Comparison of ENCODE assay signal across 9 cellular contexts in the genomic region with DNA sequence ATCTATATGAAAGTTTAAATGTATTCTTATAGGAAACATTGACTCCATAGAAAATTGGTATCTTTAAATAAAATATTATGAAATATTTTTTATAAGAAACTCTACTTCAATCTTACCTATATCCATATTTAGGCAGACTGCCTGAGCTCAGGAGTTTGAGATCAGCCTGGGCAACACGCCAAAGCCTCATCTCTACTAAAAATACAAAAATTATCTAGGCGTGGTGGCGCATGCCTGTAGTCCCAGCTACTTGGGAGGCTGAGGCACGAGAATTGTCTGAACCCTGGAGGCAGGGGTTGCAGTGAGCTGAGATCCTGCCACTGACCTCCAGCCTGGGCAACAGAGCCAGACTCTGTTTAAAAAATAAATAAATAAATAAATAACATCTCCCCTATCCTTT.
"Had no signal": no experiment of that assay in that cellular context is flagged by ENCODE, and none has a peak within 500 bp of the region (broad histone marks: within the 10 kb centered on the region; RNA-seq: fewer than 3 reads in every experiment).

No MANE protein-coding gene starts in this region.

- H3K9ac ChIP-seq: GM23248 had no signal

- DNase-seq: GM23248, GOT3, H7, H9, HCEC 1CT, HFFc6 had no signal

- ATAC-seq: GM23338, HCT116 had no signal

- H3K27ac ChIP-seq: GM23248 had no signal

- H3K4me2 ChIP-seq: GM23338 had no signal

- H3K36me3 ChIP-seq: HAP-1 had no signal

- H3K4me3 ChIP-seq: GM23248, GM23338, HAP-1 had no signal
